In the genomic region with DNA sequence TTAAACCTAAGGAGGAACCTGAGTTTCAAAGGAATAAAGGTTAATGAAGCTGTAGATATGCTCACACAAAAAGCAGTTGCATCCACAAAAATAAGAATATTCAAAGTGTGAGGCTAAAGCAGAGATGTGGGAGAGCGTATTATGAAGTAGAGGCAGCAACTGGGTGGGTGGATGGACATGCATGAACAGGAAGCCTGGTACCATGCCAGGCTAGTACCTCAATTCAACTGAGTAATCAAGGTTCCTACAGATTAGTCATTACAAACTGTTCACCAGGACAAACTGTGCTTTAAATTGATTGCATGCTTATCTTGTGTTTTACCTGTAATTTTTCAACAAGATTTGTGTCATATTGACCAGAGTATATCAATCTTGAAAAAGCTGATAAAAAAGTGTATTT, we compare ENCODE assay signal across 18 cellular contexts.
A peak's percentile ranks its signal among the peaks of the same experiment; 100 is the strongest.
DNase-seq lines count a peak whose midpoint lies in the region; ATAC-seq, FAIRE-seq and TF ChIP-seq lines count a peak whose summit lies in the region.
"Had no signal": no experiment of that assay in that cellular context is flagged by ENCODE, and none has a peak within 500 bp of the region (broad histone marks: within the 10 kb centered on the region; RNA-seq: fewer than 3 reads in every experiment).

No MANE protein-coding gene starts in this region.

- H3K36me3 Mint-ChIP-seq in T-helper 17 cell (ENCODE audit: low read depth) (no peaks in the 10 kb centered on the region), glutamatergic neuron (ENCODE audit: unreplicated experiment) (no peaks in the 10 kb centered on the region)

- intact Hi-C loops in mucosa of descending colon (cut with DNase I, micrococcal nuclease), result no loop called here

- H3K4me3 ChIP-seq in small intestine (ENCODE audit: low read depth in 1 of 2, low read length in 2 of 2), result no peak overlapping the region
- H3K4me3 ChIP-seq in mucosa of descending colon, result no peak overlapping the region
- H3K4me3 ChIP-seq: breast epithelium had no signal

- peak; percentile 80 for DNase-seq in NCI-H146 (lab: John Stamatoyannopoulos, UW)
- DNase-seq in NCI-H146 treated with DMSO at 0.1 percent for 48 hours (lab: John Stamatoyannopoulos, UW; ENCODE audit: unreplicated experiment), result no peak
- no peak for DNase-seq in T-helper 17 cell
- peak; percentile 64 for DNase-seq in small intestine
- no peak for DNase-seq in glutamatergic neuron
- DNase-seq in mucosa of descending colon, result no peak
- DNase-seq: activated CD4-positive, alpha-beta T cell treated with anti-CD3 and anti-CD28 coated beads, Interleukin-2, amount 50 U/mL, for 4 hours; activated naive CD4-positive, alpha-beta T cell; KBM-7; mesendoderm; NCI-H2171 treated with DMSO at 0.1 percent for 48 hours; nucleus accumbens; stimulated activated CD4-positive, alpha-beta T cell treated with anti-CD3 and anti-CD28 coated beads, Interleukin-12 subunit alpha, Interleukin-12 subunit beta, amount 100 ng/mL, for 4 hours; trophoblast cell had no signal

- no peak overlapping the region for H3K4me3 Mint-ChIP-seq in T-helper 17 cell
- no peak overlapping the region for H3K4me3 Mint-ChIP-seq in glutamatergic neuron (ENCODE audit: unreplicated experiment)

- H3K9me3 Mint-ChIP-seq in glutamatergic neuron (ENCODE audit: unreplicated experiment), result no peaks in the 10 kb centered on the region

- ATAC-seq in HG02885 (IDR thresholded peaks at IDR 0.05; ENCODE audit: poor library complexity, unreplicated experiment) (peak; percentile 31), T-helper 17 cell (no peak), GM19455 (IDR thresholded peaks at IDR 0.05; ENCODE audit: unreplicated experiment) (no peak), mucosa of descending colon (no peak)
- ATAC-seq: Panc1 had no signal

- WGBS in small intestine, 3 donors, result 91 to 96% (median 92%) methylated on average over 1 of the region's 1 CpG

- H3K36me3 ChIP-seq in small intestine (ENCODE audit: control insufficient read depth in 2 of 2, insufficient read depth in 2 of 2, low read length in 2 of 2), result no peaks in the 10 kb centered on the region
- no peaks in the 10 kb centered on the region for H3K36me3 ChIP-seq in mucosa of descending colon (ENCODE audit: low read depth)
- H3K36me3 ChIP-seq: breast epithelium had no signal

- no peak overlapping the region for H3K27ac ChIP-seq in small intestine (ENCODE audit: low read depth in 1 of 2, low read length in 1 of 2)
- H3K27ac ChIP-seq: breast epithelium had no signal

- H3K4me1 ChIP-seq in small intestine (ENCODE audit: control insufficient read depth in 2 of 2, insufficient read depth in 1 of 2, low read depth in 1 of 2, low read length in 1 of 2), result no peaks in the 10 kb centered on the region
- no peaks in the 10 kb centered on the region for H3K4me1 ChIP-seq in mucosa of descending colon (ENCODE audit: low read depth)
- H3K4me1 ChIP-seq: breast epithelium had no signal

- H3K4me1 Mint-ChIP-seq in T-helper 17 cell (peaks cover 10% of the 10 kb centered on the region), glutamatergic neuron (ENCODE audit: low read depth, unreplicated experiment) (no peaks in the 10 kb centered on the region)

- peak overlapping the region; percentile 19 for H3K27ac Mint-ChIP-seq in T-helper 17 cell
- no peak overlapping the region for H3K27ac Mint-ChIP-seq in glutamatergic neuron (ENCODE audit: unreplicated experiment)

- H3K9me3 ChIP-seq in T-helper 17 cell (ENCODE audit: control insufficient read depth, low read length, poor library complexity, severe bottlenecking), result no peaks in the 10 kb centered on the region
- H3K9me3 ChIP-seq in small intestine (ENCODE audit: control insufficient read depth, low read depth), result no peaks in the 10 kb centered on the region
- H3K9me3 ChIP-seq in mucosa of descending colon, result no peaks in the 10 kb centered on the region
- H3K9me3 ChIP-seq: breast epithelium had no signal

- FAIRE-seq in small intestine (lab: Jason Lieb, UNC), result no peak

- no peak for TF ChIP-seq CTCF in glutamatergic neuron (IDR thresholded peaks at IDR 0.05; ENCODE audit: partially characterized antibody, unreplicated experiment)
- no peak for TF ChIP-seq CTCF in mucosa of descending colon (IDR thresholded peaks at IDR 0.05)

- H3K27me3 ChIP-seq in small intestine (ENCODE audit: control insufficient read depth in 2 of 2, insufficient read depth in 2 of 2, low read length in 2 of 2), result no peaks in the 10 kb centered on the region
- H3K27me3 ChIP-seq: breast epithelium had no signal

- no peaks in the 10 kb centered on the region for H3K27me3 Mint-ChIP-seq in T-helper 17 cell
- H3K27me3 Mint-ChIP-seq in glutamatergic neuron (ENCODE audit: unreplicated experiment), result peaks cover 2% of the 10 kb centered on the region

Comparison
In these comparisons a context has a peak if more than half of its experiments do, and no peak if none do; other contexts are left out.
1. DNase-seq: peak in NCI-H146 (single experiment) and small intestine (single experiment); none in NCI-H146 treated with DMSO at 0.1 percent for 48 hours (single experiment), T-helper 17 cell (0 of 3), glutamatergic neuron (single experiment) and mucosa of descending colon (0 of 3).